Comparison of ENCODE assay signal across 23 cellular contexts in the genomic region with DNA sequence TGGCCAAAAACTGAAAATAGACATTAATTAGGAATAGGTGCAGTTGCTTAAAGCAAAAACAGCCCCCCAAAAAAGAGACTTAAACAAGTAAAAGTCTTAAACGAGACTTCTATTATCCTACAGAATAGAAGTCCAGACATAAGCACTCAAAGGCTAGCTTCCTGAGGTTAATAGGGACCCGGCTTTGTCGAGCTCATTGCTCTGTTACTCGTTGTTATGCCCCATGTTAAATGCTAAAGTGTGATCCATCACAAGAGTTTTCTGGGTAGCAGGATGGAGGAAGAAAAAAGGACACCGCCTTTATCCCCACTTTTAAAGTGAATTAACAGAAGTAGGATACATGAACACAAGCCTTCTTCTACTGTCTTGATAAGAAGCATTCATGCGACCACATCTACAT. TPM values are rescaled to one million over a fixed set of nuclear protein-coding genes. Genes with fewer than 3 reads are reported as not detected.
DNase-seq lines count a peak whose midpoint lies in the region; ATAC-seq and TF ChIP-seq lines count a peak whose summit lies in the region.
"Had no signal": no experiment of that assay in that cellular context is flagged by ENCODE, and none has a peak within 500 bp of the region (broad histone marks: within the 10 kb centered on the region; RNA-seq: fewer than 3 reads in every experiment).

No MANE protein-coding gene starts in this region.

- H3K4me1 ChIP-seq in mammary epithelial cell (ENCODE audit: insufficient read depth, low read length) (no peaks in the 10 kb centered on the region), breast epithelium (no peaks in the 10 kb centered on the region), HUES6 (ENCODE audit: control insufficient read depth, insufficient read depth, low read length) (peaks cover 29% of the 10 kb centered on the region), endodermal cell (ENCODE audit: control insufficient read depth, insufficient read depth, low read length) (no peaks in the 10 kb centered on the region), esophagus muscularis mucosa (no peaks in the 10 kb centered on the region)
- H3K4me1 ChIP-seq: A549, BE2C had no signal

- no peaks in the 10 kb centered on the region for H4K20me1 ChIP-seq in mammary epithelial cell (ENCODE audit: insufficient read depth, low read length)
- H4K20me1 ChIP-seq: BLaER1 treated with 17β-estradiol and CSF1 and Interleukin-3, amounts not matched to agents 10 nM and 100 nM had no signal

- no peaks in the 10 kb centered on the region for H3K79me2 ChIP-seq in mammary epithelial cell (ENCODE audit: insufficient read depth, low read length)

- no peak overlapping the region for H3K4me3 Mint-ChIP-seq in endodermal cell
- H3K4me3 Mint-ChIP-seq in activated CD4-positive, alpha-beta memory T cell treated with anti-CD3 and anti-CD28 coated beads for 36 hours = no peak overlapping the region
- H3K4me3 Mint-ChIP-seq: CD14-positive monocyte; CD4-positive, alpha-beta T cell; CD8-positive, alpha-beta memory T cell had no signal

- POLR2A ChIA-PET in activated CD4-positive, alpha-beta memory T cell treated with anti-CD3 and anti-CD28 coated beads for 36 hours (lab: Charles Lee) = no interaction called here

- H3K27me3 ChIP-seq in mammary epithelial cell (ENCODE audit: insufficient read depth, low read length) = no peaks in the 10 kb centered on the region
- H3K27me3 ChIP-seq in breast epithelium = peaks cover 0 to 11% of the 10 kb centered on the region in 2 donors
- no peaks in the 10 kb centered on the region for H3K27me3 ChIP-seq in HUES6 (ENCODE audit: control insufficient read depth, insufficient read depth, low read length)
- H3K27me3 ChIP-seq in endodermal cell (ENCODE audit: control insufficient read depth, insufficient read depth, low read length, poor library complexity, severe bottlenecking) = no peaks in the 10 kb centered on the region
- H3K27me3 ChIP-seq in esophagus muscularis mucosa = peaks cover 0 to 47% (median 0%) of the 10 kb centered on the region in 4 donors
- H3K27me3 ChIP-seq: BLaER1 treated with 17β-estradiol and CSF1 and Interleukin-3, amounts not matched to agents 10 nM and 100 nM had no signal

- peak overlapping the region; percentile 26 for H2AFZ ChIP-seq in mammary epithelial cell (ENCODE audit: low read depth, low read length)
- H2AFZ ChIP-seq: GM23248 had no signal

- no peak overlapping the region for H3K9ac ChIP-seq in mammary epithelial cell (ENCODE audit: insufficient read depth, low read length)
- H3K9ac ChIP-seq in HUES6 (ENCODE audit: low read length) = peak overlapping the region; percentile 14
- H3K9ac ChIP-seq in endodermal cell (ENCODE audit: extremely low read depth, low read length, poor library complexity, severe bottlenecking) = no peak overlapping the region
- H3K9ac ChIP-seq: BLaER1 treated with 17β-estradiol and CSF1 and Interleukin-3, amounts not matched to agents 10 nM and 100 nM; GM23248 had no signal

- no peak for TF ChIP-seq POLR2A in breast epithelium (IDR thresholded peaks at IDR 0.05)
- no peak for TF ChIP-seq POLR2A in esophagus muscularis mucosa (IDR thresholded peaks at IDR 0.05; ENCODE audit: low read depth)

- DNase-seq in mammary epithelial cell (no peak), breast epithelium (ENCODE audit: low spot score in 2 of 2) (no peak), endodermal cell (peak; percentile 22), esophagus muscularis mucosa (ENCODE audit: extremely low spot score) (no peak)
- DNase-seq in activated CD4-positive, alpha-beta memory T cell treated with anti-CD3 and anti-CD28 coated beads for 36 hours = no peak
- DNase-seq: 8988T; ACHN; AML-193; BE2C; CD4-positive, alpha-beta T cell; CD8-positive, alpha-beta memory T cell; DMS 273 treated with DMSO at 0.1 percent for 48 hours; DMS79; EL; GDM1; GM23248; HCEC 1CT had no signal

- no peak overlapping the region for H3K4me3 ChIP-seq in mammary epithelial cell (replicated peaks in 1 of 3; ENCODE audit: insufficient read depth in 1 of 3, low read depth in 2 of 3, low read length in 3 of 3)
- no peak overlapping the region for H3K4me3 ChIP-seq in breast epithelium
- 0 out of 2 replicates have a peak overlapping the region, but pooled peaks have one; percentile 1 for H3K4me3 ChIP-seq in HUES6 (ENCODE audit: low read depth, low read length)
- no peak overlapping the region for H3K4me3 ChIP-seq in endodermal cell (ENCODE audit: low read length)
- no peak overlapping the region for H3K4me3 ChIP-seq in esophagus muscularis mucosa
- H3K4me3 ChIP-seq: A549; BLaER1 treated with 17β-estradiol and CSF1 and Interleukin-3, amounts not matched to agents 10 nM and 100 nM; GM12878; GM23248 had no signal

- peaks cover 8% of the 10 kb centered on the region for H3K9me3 Mint-ChIP-seq in endodermal cell
- H3K9me3 Mint-ChIP-seq in activated CD4-positive, alpha-beta memory T cell treated with anti-CD3 and anti-CD28 coated beads for 36 hours = peaks cover 3% of the 10 kb centered on the region
- H3K9me3 Mint-ChIP-seq: CD4-positive, alpha-beta T cell had no signal

- TF ChIP-seq EP300 in esophagus muscularis mucosa (IDR thresholded peaks at IDR 0.05) = no peak

- H3K27ac Mint-ChIP-seq in endodermal cell = no peak overlapping the region
- no peak overlapping the region for H3K27ac Mint-ChIP-seq in activated CD4-positive, alpha-beta memory T cell treated with anti-CD3 and anti-CD28 coated beads for 36 hours
- H3K27ac Mint-ChIP-seq: CD14-positive monocyte; CD4-positive, alpha-beta T cell; CD8-positive, alpha-beta memory T cell had no signal

- WGBS in mammary epithelial cell (ENCODE audit: low coverage, missing lambda C conversion rate) = 49% methylated on average over 6 of the region's 6 CpGs
- WGBS in endodermal cell (ENCODE audit: insufficient coverage in 1 of 2, insufficient read length in 1 of 2), 2 experiments = 60 to 80% methylated on average over 4 to 6 of the region's 6 CpGs
- 55% methylated on average over 6 of the region's 6 CpGs for whole genome bisulfite sequencing in esophagus muscularis mucosa

- TF ChIP-seq CTCF in mammary epithelial cell (conservative IDR thresholded peaks at IDR 0.05 in 1 of 2, IDR thresholded peaks at IDR 0.05 in 1 of 2; ENCODE audit: extremely low read depth in 1 of 2, insufficient read depth in 1 of 2, low read depth in 1 of 2, low read length in 2 of 2) (no peak), breast epithelium (IDR thresholded peaks at IDR 0.05) (no peak), endodermal cell (conservative IDR thresholded peaks at IDR 0.05) (no peak), esophagus muscularis mucosa (IDR thresholded peaks at IDR 0.05) (no peak)

- in situ Hi-C loops in mammary epithelial cell (cut with MboI; ENCODE audit: low sequenced_read_pairs in 2 of 2) = loop anchor here in 1 of 2 donors (25.0 kb wide), 1 partner anchor 896 kb away; the partner anchor contains the start of gene AIM2

- ATAC-seq in HG03520 (IDR thresholded peaks at IDR 0.05; ENCODE audit: unreplicated experiment) = no peak
- ATAC-seq: A549, GM12878 had no signal

- intact Hi-C loops in mammary epithelial cell (cut with micrococcal nuclease) (no loop called here), breast epithelium (cut with DNase I; ENCODE audit: low total_unique reads) (no loop called here), esophagus muscularis mucosa (cut with DNase I) (no loop called here)
- intact Hi-C loops in activated CD4-positive, alpha-beta memory T cell treated with anti-CD3 and anti-CD28 coated beads for 36 hours (cut with micrococcal nuclease) = no loop called here

- dilution Hi-C loops in mammary epithelial cell (cut with HindIII; ENCODE audit: low sequenced_read_pairs) = no loop called here

- CTCF ChIA-PET in mammary epithelial cell (lab: Charles Lee; ENCODE audit: low non-redundant PET) = interaction anchor here (0.6 kb wide), 1 partner anchor 10 kb away, joined by 8 read pairs; no protein-coding TSS in a partner anchor
- CTCF ChIA-PET in activated CD4-positive, alpha-beta memory T cell treated with anti-CD3 and anti-CD28 coated beads for 36 hours (lab: Charles Lee) = no interaction called here

- BruUV-seq in mammary epithelial cell (replicated peaks; lab: Mats Ljungman, UMichigan) = no TSS peak

- no peaks in the 10 kb centered on the region for H3K4me1 Mint-ChIP-seq in endodermal cell
- no peaks in the 10 kb centered on the region for H3K4me1 Mint-ChIP-seq in activated CD4-positive, alpha-beta memory T cell treated with anti-CD3 and anti-CD28 coated beads for 36 hours (ENCODE audit: low read depth)
- H3K4me1 Mint-ChIP-seq: CD8-positive, alpha-beta memory T cell had no signal

- H3K36me3 Mint-ChIP-seq in endodermal cell (ENCODE audit: low read depth) = no peaks in the 10 kb centered on the region
- H3K36me3 Mint-ChIP-seq in activated CD4-positive, alpha-beta memory T cell treated with anti-CD3 and anti-CD28 coated beads for 36 hours = no peaks in the 10 kb centered on the region
- H3K36me3 Mint-ChIP-seq: CD8-positive, alpha-beta memory T cell had no signal

- H3K4me2 ChIP-seq in mammary epithelial cell (ENCODE audit: insufficient read depth, low read depth, low read length) = no peak overlapping the region
- H3K4me2 ChIP-seq: A549; BLaER1 treated with 17β-estradiol and CSF1 and Interleukin-3, amounts not matched to agents 10 nM and 100 nM had no signal

- no peaks in the 10 kb centered on the region for H3K36me3 ChIP-seq in mammary epithelial cell (ENCODE audit: insufficient read depth, low read length)
- no peaks in the 10 kb centered on the region for H3K36me3 ChIP-seq in breast epithelium
- H3K36me3 ChIP-seq in HUES6 (ENCODE audit: control insufficient read depth, insufficient read depth, low read length) = no peaks in the 10 kb centered on the region
- H3K36me3 ChIP-seq in endodermal cell (ENCODE audit: control insufficient read depth, insufficient read depth, low read length) = no peaks in the 10 kb centered on the region
- no peaks in the 10 kb centered on the region for H3K36me3 ChIP-seq in esophagus muscularis mucosa
- H3K36me3 ChIP-seq: BE2C; BLaER1 treated with 17β-estradiol and CSF1 and Interleukin-3, amounts not matched to agents 10 nM and 100 nM had no signal

- no peaks in the 10 kb centered on the region for H3K9me3 ChIP-seq in mammary epithelial cell (replicated peaks; ENCODE audit: insufficient read depth, low read length)
- no peaks in the 10 kb centered on the region for H3K9me3 ChIP-seq in breast epithelium
- no peaks in the 10 kb centered on the region for H3K9me3 ChIP-seq in HUES6 (ENCODE audit: control insufficient read depth, insufficient read depth, low read depth, low read length)
- H3K9me3 ChIP-seq in endodermal cell (ENCODE audit: control insufficient read depth, low read length) = peaks cover 10% of the 10 kb centered on the region
- H3K9me3 ChIP-seq in esophagus muscularis mucosa = no peaks in the 10 kb centered on the region
- H3K9me3 ChIP-seq: A549, BE2C had no signal

- H3K27ac ChIP-seq in mammary epithelial cell (ENCODE audit: insufficient read depth, low read depth, low read length) = no peak overlapping the region
- H3K27ac ChIP-seq in breast epithelium = no peak overlapping the region
- H3K27ac ChIP-seq in HUES6 (ENCODE audit: low read depth, low read length) = peak overlapping the region; percentile 42; the same call in 1 of the 2 replicates
- no peak overlapping the region for H3K27ac ChIP-seq in endodermal cell (ENCODE audit: low read depth, low read length)
- no peak overlapping the region for H3K27ac ChIP-seq in esophagus muscularis mucosa (replicated peaks in 1 of 4)
- H3K27ac ChIP-seq: A549; BLaER1 treated with 17β-estradiol and CSF1 and Interleukin-3, amounts not matched to agents 10 nM and 100 nM; GM23248 had no signal

- H3K27me3 Mint-ChIP-seq in endodermal cell (ENCODE audit: insufficient read depth) = no peaks in the 10 kb centered on the region
- H3K27me3 Mint-ChIP-seq in activated CD4-positive, alpha-beta memory T cell treated with anti-CD3 and anti-CD28 coated beads for 36 hours = peaks cover 17% of the 10 kb centered on the region

RNA-seq across cellular contexts. Expression of gene CD1D, which starts 10.6 kb away (rescaled TPM):
- total RNA-seq in mammary epithelial cell (1 to 10 TPM; 1.3 to 3.7 TPM), breast epithelium (1 to 10 TPM in 2 of 3 donors, under 1 TPM in 1; 0.96 to 2.0 (median 1.8) TPM), endodermal cell (1 to 10 TPM; 1.7 TPM), esophagus muscularis mucosa (1 to 10 TPM in 2 of 4 donors, under 1 TPM in 2; 0.26 to 2.0 (median 1.1) TPM)
- polyA plus RNA-seq in mammary epithelial cell = 3.7 TPM
- polyA minus RNA-seq in mammary epithelial cell = 1.6 TPM
- 0.75 TPM for polyA plus RNA-seq in endodermal cell (2013, experiment 1 of 2)
- 0.33 TPM for polyA plus RNA-seq in endodermal cell (2013, experiment 2 of 2)
- not detected for total RNA-seq in activated CD4-positive, alpha-beta memory T cell treated with anti-CD3 and anti-CD28 coated beads for 36 hours
- total RNA-seq: CD8-positive, alpha-beta memory T cell; GM23248 had no signal
- polyA plus RNA-seq: CD8-positive, alpha-beta memory T cell; GM23248 had no signal
